In genomic region chr5:112109331-112109993, GRCh38 we compare ENCODE assay signal across 12 cellular contexts.
A peak's percentile ranks its signal among the peaks of the same experiment; 100 is the strongest.
DNase-seq lines count a peak whose midpoint lies in the region; ATAC-seq, FAIRE-seq and TF ChIP-seq lines count a peak whose summit lies in the region.
"Had no signal": no experiment of that assay in that cellular context is flagged by ENCODE, and none has a peak within 500 bp of the region (broad histone marks: within the 10 kb centered on the region; RNA-seq: fewer than 3 reads in every experiment).

No MANE protein-coding gene starts in this region.

- CTCF ChIA-PET in activated CD4-positive, alpha-beta T cell treated with anti-CD3 and anti-CD28 coated beads, Interleukin-2, amount 10 ng/mL, durations not matched to agents 7 days and 5 days (lab: Charles Lee), result interaction anchor here (0.5 to 1.4 kb wide), 2 partner anchors 10 to 704 kb away, joined by 3 read pairs; no protein-coding TSS in a partner anchor

- DNase-seq in DMS53 treated with DMSO at 0.1 percent for 48 hours (lab: John Stamatoyannopoulos, UW; ENCODE audit: unreplicated experiment) (peak; percentile 72), LNCaP clone FGC (ENCODE audit: low read depth) (peak; percentile 67), bronchial epithelial cell (ENCODE audit: low read depth) (peak; percentile 95), mucosa of descending colon (peak in 1 of 3 donors; percentile 1), superior temporal gyrus (ENCODE audit: extremely low spot score) (no peak), suprapubic skin (ENCODE audit: low spot score in 2 of 2) (no peak)
- DNase-seq in effector CD4-positive, alpha-beta T cell, result no peak
- no peak for DNase-seq in activated CD4-positive, alpha-beta T cell treated with anti-CD3 and anti-CD28 coated beads, Interleukin-2, amount 10 ng/mL, durations not matched to agents 7 days and 5 days
- DNase-seq: activated CD8-positive, alpha-beta memory T cell treated with anti-CD3 and anti-CD28 coated beads, Interleukin-2, amount 50 U/mL, for 4 hours; foreskin melanocyte; NCI-H526 had no signal

- no peaks in the 10 kb centered on the region for H3K9me3 Mint-ChIP-seq in activated CD4-positive, alpha-beta T cell treated with anti-CD3 and anti-CD28 coated beads, Interleukin-2, amount 10 ng/mL, durations not matched to agents 7 days and 5 days

- TF ChIP-seq EP300 in suprapubic skin (IDR thresholded peaks at IDR 0.05), result no peak

- peak; percentile 96 for FAIRE-seq in bronchial epithelial cell (lab: Jason Lieb, UNC)

- H3K36me3 ChIP-seq in bronchial epithelial cell (ENCODE audit: control insufficient read depth, insufficient read depth, low read length) (no peaks in the 10 kb centered on the region), mucosa of descending colon (ENCODE audit: low read depth) (no peaks in the 10 kb centered on the region), suprapubic skin (no peaks in the 10 kb centered on the region)
- H3K36me3 ChIP-seq: thoracic aorta had no signal

- H3K27me3 ChIP-seq in bronchial epithelial cell (ENCODE audit: control insufficient read depth, insufficient read depth, low read length) (no peaks in the 10 kb centered on the region), suprapubic skin (no peaks in the 10 kb centered on the region)

- no peaks in the 10 kb centered on the region for H3K4me1 ChIP-seq in mucosa of descending colon (ENCODE audit: low read depth)
- H3K4me1 ChIP-seq in suprapubic skin, result peaks cover 5% of the 10 kb centered on the region

- no peak for TF ChIP-seq POLR2A in suprapubic skin (IDR thresholded peaks at IDR 0.05)

- H3K27me3 Mint-ChIP-seq in activated CD4-positive, alpha-beta T cell treated with anti-CD3 and anti-CD28 coated beads, Interleukin-2, amount 10 ng/mL, durations not matched to agents 7 days and 5 days, result peaks cover 2% of the 10 kb centered on the region

- intact Hi-C loops in mucosa of descending colon (cut with DNase I, micrococcal nuclease), result no loop called here

- WGBS in suprapubic skin, result 62% methylated on average over 4 of the region's 4 CpGs

- no peak overlapping the region for H3K4me3 ChIP-seq in LNCaP clone FGC (ENCODE audit: low read depth, low read length)
- H3K4me3 ChIP-seq in bronchial epithelial cell (ENCODE audit: low read depth, low read length), result no peak overlapping the region
- no peak overlapping the region for H3K4me3 ChIP-seq in mucosa of descending colon
- no peak overlapping the region for H3K4me3 ChIP-seq in suprapubic skin
- H3K4me3 ChIP-seq: thoracic aorta had no signal

- H3K27ac ChIP-seq in suprapubic skin, result no peak overlapping the region
- H3K27ac ChIP-seq: thoracic aorta had no signal

- ATAC-seq in mucosa of descending colon, result peak; percentile 49

- POLR2A ChIA-PET in activated CD4-positive, alpha-beta T cell treated with anti-CD3 and anti-CD28 coated beads, Interleukin-2, amount 10 ng/mL, durations not matched to agents 7 days and 5 days (lab: Charles Lee), result no interaction called here

- H3K9me3 ChIP-seq in mucosa of descending colon (no peaks in the 10 kb centered on the region), suprapubic skin (no peaks in the 10 kb centered on the region)
- H3K9me3 ChIP-seq: thoracic aorta had no signal

- no peaks in the 10 kb centered on the region for H3K36me3 Mint-ChIP-seq in activated CD4-positive, alpha-beta T cell treated with anti-CD3 and anti-CD28 coated beads, Interleukin-2, amount 10 ng/mL, durations not matched to agents 7 days and 5 days (ENCODE audit: low read depth)

- no peak overlapping the region for H3K4me3 Mint-ChIP-seq in activated CD4-positive, alpha-beta T cell treated with anti-CD3 and anti-CD28 coated beads, Interleukin-2, amount 10 ng/mL, durations not matched to agents 7 days and 5 days

- no peaks in the 10 kb centered on the region for H3K4me1 Mint-ChIP-seq in activated CD4-positive, alpha-beta T cell treated with anti-CD3 and anti-CD28 coated beads, Interleukin-2, amount 10 ng/mL, durations not matched to agents 7 days and 5 days

- no peak for TF ChIP-seq CTCF in LNCaP clone FGC (IDR thresholded peaks at IDR 0.05; ENCODE audit: control insufficient read depth, extremely low read depth, insufficient read depth)
- no peak for TF ChIP-seq CTCF in bronchial epithelial cell (IDR thresholded peaks at IDR 0.05; ENCODE audit: insufficient read depth, low read length, severe bottlenecking)
- no peak for TF ChIP-seq CTCF in mucosa of descending colon (IDR thresholded peaks at IDR 0.05)
- TF ChIP-seq CTCF in suprapubic skin (IDR thresholded peaks at IDR 0.05), result no peak

- no peak overlapping the region for H3K27ac Mint-ChIP-seq in activated CD4-positive, alpha-beta T cell treated with anti-CD3 and anti-CD28 coated beads, Interleukin-2, amount 10 ng/mL, durations not matched to agents 7 days and 5 days

Comparison
In these comparisons a context has a peak if more than half of its experiments do, and no peak if none do; other contexts are left out.
1. DNase-seq: peak in DMS53 treated with DMSO at 0.1 percent for 48 hours (single experiment), LNCaP clone FGC (single experiment) and bronchial epithelial cell (single experiment); none in effector CD4-positive, alpha-beta T cell (single experiment), superior temporal gyrus (single experiment), activated CD4-positive, alpha-beta T cell treated with anti-CD3 and anti-CD28 coated beads, Interleukin-2, amount 10 ng/mL, durations not matched to agents 7 days and 5 days (single experiment) and suprapubic skin (0 of 2).